ENCODE assay signal across 32 cellular contexts in genomic region chr9:27204578-27204977, GRCh38.
DNase-seq lines count a peak whose midpoint lies in the region; ATAC-seq and TF ChIP-seq lines count a peak whose summit lies in the region.
"Had no signal": no experiment of that assay in that cellular context is flagged by ENCODE, and none has a peak within 500 bp of the region (broad histone marks: within the 10 kb centered on the region; RNA-seq: fewer than 3 reads in every experiment).

No MANE protein-coding gene starts in this region.

- H3K9me3 ChIP-seq in stomach: no peaks in the 10 kb centered on the region
- H3K9me3 ChIP-seq: left lung, spleen, tibial artery had no signal

- intact Hi-C loops in stomach (cut with DNase I; ENCODE audit: low total_unique reads): no loop called here

- TF ChIP-seq CTCF in stomach (IDR thresholded peaks at IDR 0.05): no peak

- no peaks in the 10 kb centered on the region for H3K27me3 ChIP-seq in stomach
- H3K27me3 ChIP-seq: left lung, neural progenitor cell, spleen, tibial artery had no signal

- no peak for ATAC-seq in HG02981 (IDR thresholded peaks at IDR 0.05; ENCODE audit: unreplicated experiment)
- no peak for ATAC-seq in stimulated activated effector memory CD8-positive, alpha-beta T cell treated with anti-CD3 and anti-CD28 coated beads, Interleukin-12 subunit alpha, Interleukin-12 subunit beta, amount 100 ng/mL, for 72 hours
- ATAC-seq: GM12878, left lung, Panc1, right cardiac atrium had no signal

- no peak overlapping the region for H3K27ac Mint-ChIP-seq in stimulated activated effector memory CD8-positive, alpha-beta T cell treated with anti-CD3 and anti-CD28 coated beads, Interleukin-12 subunit alpha, Interleukin-12 subunit beta, amount 100 ng/mL, for 72 hours
- H3K27ac Mint-ChIP-seq: activated CD4-positive, alpha-beta T cell treated with anti-CD3 and anti-CD28 coated beads, Interleukin-2, amount 10 ng/mL, durations not matched to agents 24 days and 14 days; activated naive CD8-positive, alpha-beta T cell treated with anti-CD3 and anti-CD28 coated beads, Interleukin-2, amount 10 ng/mL, durations not matched to agents 7 days and 5 days; immature natural killer cell; neural progenitor cell; T-helper 2 cell treated with Interferon-gamma antibody and Interleukin-4, amounts not matched to agents 5 μg/mL and 100 μg/mL, for 36 hours had no signal

- no peak overlapping the region for H3K4me3 Mint-ChIP-seq in stimulated activated effector memory CD8-positive, alpha-beta T cell treated with anti-CD3 and anti-CD28 coated beads, Interleukin-12 subunit alpha, Interleukin-12 subunit beta, amount 100 ng/mL, for 72 hours
- H3K4me3 Mint-ChIP-seq: activated CD4-positive, alpha-beta T cell treated with anti-CD3 and anti-CD28 coated beads, Interleukin-2, amount 10 ng/mL, durations not matched to agents 24 days and 14 days; activated naive CD8-positive, alpha-beta T cell treated with anti-CD3 and anti-CD28 coated beads, Interleukin-2, amount 10 ng/mL, durations not matched to agents 7 days and 5 days; immature natural killer cell; neural progenitor cell; T-helper 2 cell treated with Interferon-gamma antibody and Interleukin-4, amounts not matched to agents 5 μg/mL and 100 μg/mL, for 36 hours had no signal

- peak; percentile 36 for DNase-seq in Daoy (ENCODE audit: low read depth)
- DNase-seq in LHCN-M2 (ENCODE audit: low read depth): peak; percentile 45
- DNase-seq in astrocyte of the hippocampus (ENCODE audit: low read depth, low spot score): peak; percentile 21
- peak; percentile 75 for DNase-seq in iris pigment epithelial cell (ENCODE audit: low read depth)
- DNase-seq in stimulated activated effector memory CD8-positive, alpha-beta T cell treated with anti-CD3 and anti-CD28 coated beads, Interleukin-12 subunit alpha, Interleukin-12 subunit beta, amount 100 ng/mL, for 72 hours (ENCODE audit: low spot score in 2 of 2): no peak
- DNase-seq in amygdala (lab: John Stamatoyannopoulos, UW): no peak
- DNase-seq in stomach: no peak
- DNase-seq: activated CD4-positive, alpha-beta T cell treated with anti-CD3 and anti-CD28 coated beads, Interleukin-2, amount 10 ng/mL, durations not matched to agents 24 days and 14 days; activated effector memory CD4-positive, alpha-beta T cell treated with anti-CD3 and anti-CD28 coated beads, Interleukin-2, amount 50 U/mL, for 16 hours; activated naive CD8-positive, alpha-beta T cell treated with anti-CD3 and anti-CD28 coated beads, Interleukin-2, amount 10 ng/mL, durations not matched to agents 7 days and 5 days; activated T-cell treated with anti-CD3 and anti-CD28 coated beads, Interleukin-2, amount 50 U/mL, for 1 hour; DND-41; hypothalamus; immature natural killer cell; Karpas-422; left lung; NCI-H1436 treated with DMSO at 0.1 percent for 48 hours; NCI-H226; NCI-H526 treated with DMSO at 0.1 percent for 48 hours; posterior cingulate gyrus; right cardiac atrium; SIG-M5; spleen; stimulated activated CD8-positive, alpha-beta memory T cell treated with anti-CD3 and anti-CD28 coated beads, Interleukin-4, amount 100 ng/mL, for 48 hours; tibial artery; WERI-Rb-1 had no signal

- TF ChIP-seq POLR2A in stomach (IDR thresholded peaks at IDR 0.05): no peak

- no peak overlapping the region for H3K27ac ChIP-seq in stomach
- H3K27ac ChIP-seq: HL-60, left lung, neural progenitor cell, spleen, WERI-Rb-1 had no signal

- no peaks in the 10 kb centered on the region for H3K36me3 Mint-ChIP-seq in stimulated activated effector memory CD8-positive, alpha-beta T cell treated with anti-CD3 and anti-CD28 coated beads, Interleukin-12 subunit alpha, Interleukin-12 subunit beta, amount 100 ng/mL, for 72 hours
- H3K36me3 Mint-ChIP-seq: activated naive CD8-positive, alpha-beta T cell treated with anti-CD3 and anti-CD28 coated beads, Interleukin-2, amount 10 ng/mL, durations not matched to agents 7 days and 5 days; immature natural killer cell; neural progenitor cell had no signal

- H3K4me1 Mint-ChIP-seq in stimulated activated effector memory CD8-positive, alpha-beta T cell treated with anti-CD3 and anti-CD28 coated beads, Interleukin-12 subunit alpha, Interleukin-12 subunit beta, amount 100 ng/mL, for 72 hours: no peaks in the 10 kb centered on the region
- H3K4me1 Mint-ChIP-seq: activated CD4-positive, alpha-beta T cell treated with anti-CD3 and anti-CD28 coated beads, Interleukin-2, amount 10 ng/mL, durations not matched to agents 24 days and 14 days; activated naive CD8-positive, alpha-beta T cell treated with anti-CD3 and anti-CD28 coated beads, Interleukin-2, amount 10 ng/mL, durations not matched to agents 7 days and 5 days; immature natural killer cell; neural progenitor cell had no signal

- no peak for TF ChIP-seq EP300 in stomach (IDR thresholded peaks at IDR 0.05)

- H3K4me3 ChIP-seq in stomach: no peak overlapping the region
- H3K4me3 ChIP-seq: GM12878, left lung, neural progenitor cell, spleen, tibial artery had no signal

- no peaks in the 10 kb centered on the region for H3K36me3 ChIP-seq in stomach
- H3K36me3 ChIP-seq: left lung, neural progenitor cell, tibial artery, WERI-Rb-1 had no signal

- H3K9me3 Mint-ChIP-seq in stimulated activated effector memory CD8-positive, alpha-beta T cell treated with anti-CD3 and anti-CD28 coated beads, Interleukin-12 subunit alpha, Interleukin-12 subunit beta, amount 100 ng/mL, for 72 hours: no peaks in the 10 kb centered on the region
- H3K9me3 Mint-ChIP-seq: activated CD4-positive, alpha-beta T cell treated with anti-CD3 and anti-CD28 coated beads, Interleukin-2, amount 10 ng/mL, durations not matched to agents 24 days and 14 days; activated naive CD8-positive, alpha-beta T cell treated with anti-CD3 and anti-CD28 coated beads, Interleukin-2, amount 10 ng/mL, durations not matched to agents 7 days and 5 days; neural progenitor cell; T-helper 2 cell treated with Interferon-gamma antibody and Interleukin-4, amounts not matched to agents 5 μg/mL and 100 μg/mL, for 36 hours had no signal

- no peaks in the 10 kb centered on the region for H3K4me1 ChIP-seq in stomach
- H3K4me1 ChIP-seq: left lung, neural progenitor cell, spleen had no signal

- WGBS in stomach, 5 donors: 80 to 91% (median 82%) methylated on average over 4 of the region's 4 CpGs

Comparison
In these comparisons a context has a peak if more than half of its experiments do, and no peak if none do; other contexts are left out.
1. DNase-seq: peak in Daoy (single experiment), LHCN-M2 (single experiment), astrocyte of the hippocampus (single experiment) and iris pigment epithelial cell (single experiment); none in stimulated activated effector memory CD8-positive, alpha-beta T cell treated with anti-CD3 and anti-CD28 coated beads, Interleukin-12 subunit alpha, Interleukin-12 subunit beta, amount 100 ng/mL, for 72 hours (0 of 2), amygdala (0 of 56) and stomach (single experiment).